In the genomic region with DNA sequence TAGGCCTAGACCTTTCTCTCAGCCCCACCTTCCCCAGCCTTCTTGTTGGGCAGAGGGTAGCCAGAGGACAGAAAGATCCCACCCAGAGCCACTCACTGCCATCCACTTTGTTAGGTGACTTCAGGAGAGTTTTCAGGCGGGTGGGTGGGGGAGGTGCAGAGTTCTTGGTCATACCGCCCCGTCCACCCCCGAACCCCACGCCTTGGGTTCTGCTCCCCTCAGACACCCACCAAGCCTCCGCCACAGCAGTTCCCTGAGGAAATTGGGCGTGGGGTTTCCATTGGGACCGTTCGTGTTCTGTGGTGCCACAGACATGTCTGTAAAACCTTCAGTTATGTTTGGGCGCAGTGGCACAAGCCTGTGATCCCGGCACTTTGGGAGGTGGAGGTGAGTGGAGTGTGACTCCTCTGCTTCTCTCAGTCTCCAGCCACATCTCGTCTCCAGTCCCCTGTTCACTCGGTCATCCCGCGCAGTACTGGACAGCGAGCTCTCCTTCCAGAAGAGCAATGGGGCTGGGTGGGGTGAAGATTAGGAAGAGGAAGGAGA, we compare ENCODE assay signal across 8 cellular contexts. TPM values are rescaled to one million over a fixed set of nuclear protein-coding genes. Genes with fewer than 3 reads are reported as not detected.
DNase-seq lines count a peak whose midpoint lies in the region; ATAC-seq and TF ChIP-seq lines count a peak whose summit lies in the region.

No MANE protein-coding gene starts in this region.

- no peak for DNase-seq in effector memory CD8-positive, alpha-beta T cell
- DNase-seq in neural progenitor cell (ENCODE audit: low spot score) (no peak), cortex of kidney (lab: John Stamatoyannopoulos, UW) (no peak), erythroblast (lab: John Stamatoyannopoulos, UW) (no peak)
- DNase-seq in central memory CD4-positive, alpha-beta T cell: no peak

- H3K9me3 ChIP-seq in OCI-LY1 (ENCODE audit: low read length) (no peaks in the 10 kb centered on the region), neural progenitor cell (ENCODE audit: low read depth) (no peaks in the 10 kb centered on the region)

- no peaks in the 10 kb centered on the region for H3K9me3 Mint-ChIP-seq in effector memory CD8-positive, alpha-beta T cell
- H3K9me3 Mint-ChIP-seq in neural progenitor cell: peaks cover 5% of the 10 kb centered on the region

- H3K79me2 ChIP-seq in OCI-LY1 (ENCODE audit: insufficient read depth, low read length): no peaks in the 10 kb centered on the region; the same call in 1 of the 2 replicates
- peaks cover 27% of the 10 kb centered on the region for H3K79me2 ChIP-seq in neural progenitor cell (ENCODE audit: low read depth)

- H3K36me3 Mint-ChIP-seq in effector memory CD8-positive, alpha-beta T cell (ENCODE audit: insufficient read depth): peaks cover 38% of the 10 kb centered on the region
- H3K36me3 Mint-ChIP-seq in neural progenitor cell: peaks cover 30% of the 10 kb centered on the region

- no peak overlapping the region for H2AFZ ChIP-seq in OCI-LY1 (ENCODE audit: low read length)
- no peak overlapping the region for H2AFZ ChIP-seq in neural progenitor cell (replicated peaks)

- H3K4me2 ChIP-seq in OCI-LY1 (ENCODE audit: low read length) (peak overlapping the region; percentile 92), neural progenitor cell (peak overlapping the region; percentile 80)

- peaks cover 52% of the 10 kb centered on the region for H3K36me3 ChIP-seq in OCI-LY1 (ENCODE audit: insufficient read depth, low read length)
- H3K36me3 ChIP-seq in neural progenitor cell: no peaks in the 10 kb centered on the region

- peak overlapping the region; percentile 94 to 97 for H3K4me3 Mint-ChIP-seq in effector memory CD8-positive, alpha-beta T cell
- peak overlapping the region; percentile 94 for H3K4me3 Mint-ChIP-seq in neural progenitor cell

- no peaks in the 10 kb centered on the region for H3K9me2 ChIP-seq in OCI-LY1 (ENCODE audit: low read depth, low read length)

- no peaks in the 10 kb centered on the region for H3F3A ChIP-seq in OCI-LY1 (ENCODE audit: insufficient read depth, low read length)
- H3F3A ChIP-seq in neural progenitor cell (ENCODE audit: low read depth): peaks cover 58% of the 10 kb centered on the region

- H3K27me3 Mint-ChIP-seq in effector memory CD8-positive, alpha-beta T cell: no peaks in the 10 kb centered on the region
- H3K27me3 Mint-ChIP-seq in neural progenitor cell (ENCODE audit: insufficient read depth, low read depth): peaks cover 13% of the 10 kb centered on the region

- H3K4me1 ChIP-seq in OCI-LY1 (ENCODE audit: insufficient read depth, low read length, severe bottlenecking) (peaks cover 22% of the 10 kb centered on the region), neural progenitor cell (peaks cover 19% of the 10 kb centered on the region)

- H3K4me3 ChIP-seq in OCI-LY1 (ENCODE audit: low read depth, low read length, poor library complexity, severe bottlenecking) (peak overlapping the region; percentile 75), neural progenitor cell (peak overlapping the region; percentile 69)

- peak overlapping the region; percentile 98 for H3K27ac ChIP-seq in C4-2B
- H3K27ac ChIP-seq in OCI-LY1 (ENCODE audit: low read depth, low read length, poor library complexity, severe bottlenecking): peak overlapping the region; percentile 90
- H3K27ac ChIP-seq in neural progenitor cell: no peak overlapping the region

- H3K27me3 ChIP-seq in OCI-LY1 (ENCODE audit: insufficient read depth, low read length) (no peaks in the 10 kb centered on the region), neural progenitor cell (no peaks in the 10 kb centered on the region)

- H3K4me1 Mint-ChIP-seq in effector memory CD8-positive, alpha-beta T cell (ENCODE audit: low read depth in 2 of 2): peaks cover 19 to 28% of the 10 kb centered on the region in 2 donors
- H3K4me1 Mint-ChIP-seq in neural progenitor cell: peaks cover 34% of the 10 kb centered on the region

- peak overlapping the region; percentile 86 for H3K9ac ChIP-seq in OCI-LY1 (ENCODE audit: low read length)
- H3K9ac ChIP-seq in neural progenitor cell: no peak overlapping the region

- TF ChIP-seq CTCF in C4-2B (conservative IDR thresholded peaks at IDR 0.05) (no peak), OCI-LY1 (IDR thresholded peaks at IDR 0.05; ENCODE audit: low read length) (no peak), neural progenitor cell (IDR thresholded peaks at IDR 0.05) (no peak)

- ATAC-seq in effector memory CD8-positive, alpha-beta T cell (replicated peaks): no peak
- no peak for ATAC-seq in HG03565 (IDR thresholded peaks at IDR 0.05; ENCODE audit: unreplicated experiment)

- H3K27ac Mint-ChIP-seq in effector memory CD8-positive, alpha-beta T cell: peak overlapping the region; percentile 95 to 96
- peak overlapping the region; percentile 91 for H3K27ac Mint-ChIP-seq in neural progenitor cell

- H4K20me1 ChIP-seq in OCI-LY1 (ENCODE audit: insufficient read depth, low read length): no peaks in the 10 kb centered on the region
- H4K20me1 ChIP-seq in neural progenitor cell (ENCODE audit: low read depth): peaks cover 37% of the 10 kb centered on the region

- TF ChIP-seq POLR2A in erythroblast (IDR thresholded peaks at IDR 0.05; ENCODE audit: low read length): no peak

RNA-seq across cellular contexts. Expression of a gene that starts 1.5 kb away (rescaled TPM):
- 132 and 552 TPM in 2 replicates for total RNA-seq in neural progenitor cell (ENCODE audit: low replicate concordance)

RNA-seq across cellular contexts. Expression of a gene that starts 38.0 kb away (rescaled TPM):
- total RNA-seq in neural progenitor cell (ENCODE audit: low replicate concordance): 3.8 and 12.1 TPM in 2 replicates

RNA-seq across cellular contexts. Expression of a gene that starts 56.9 kb away (rescaled TPM):
- 1.1 and 7.7 TPM in 2 replicates for total RNA-seq in neural progenitor cell (ENCODE audit: low replicate concordance)
